In the genomic region with DNA sequence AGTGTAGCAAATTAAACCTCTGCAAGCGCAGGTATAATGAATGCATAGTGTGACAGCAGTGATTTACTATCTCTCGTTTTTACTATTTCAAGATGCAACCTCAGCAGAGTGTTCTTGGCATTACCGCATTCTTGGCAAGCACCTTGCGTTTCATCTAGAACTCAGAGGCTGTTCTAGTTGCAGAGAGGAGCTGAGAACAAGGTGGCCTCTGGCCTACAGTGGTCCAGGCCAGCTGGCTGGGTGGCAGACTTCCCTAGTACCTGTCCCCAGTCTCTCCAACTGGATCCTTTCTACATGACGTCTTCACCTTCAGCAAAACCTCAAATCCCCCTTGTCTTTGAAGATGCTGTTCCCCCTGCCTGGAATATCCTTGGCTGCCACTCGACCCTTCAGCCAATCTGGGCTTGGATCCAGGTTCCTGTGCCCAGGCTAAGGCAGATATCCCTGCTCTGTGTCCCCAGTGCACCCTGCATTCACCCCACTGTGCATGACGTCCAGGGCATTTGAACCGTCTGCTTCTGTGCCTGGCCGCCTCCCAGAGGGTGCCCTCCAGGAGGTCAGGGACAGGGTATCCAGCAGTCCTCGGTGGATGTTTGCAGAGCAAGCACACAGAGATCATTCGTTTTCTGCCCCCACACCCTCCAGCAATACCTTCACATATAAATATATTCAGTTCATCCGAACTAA, we compare ENCODE assay signal across 1 cellular context.
TF ChIP-seq lines count a peak whose summit lies in the region.

No MANE protein-coding gene starts in this region.

TF ChIP-seq in neural cell, 6 proteins besides CTCF, POLR2A, EP300 and RAD21 (continued from another document):
- TF ChIP-seq, protein P1, sequence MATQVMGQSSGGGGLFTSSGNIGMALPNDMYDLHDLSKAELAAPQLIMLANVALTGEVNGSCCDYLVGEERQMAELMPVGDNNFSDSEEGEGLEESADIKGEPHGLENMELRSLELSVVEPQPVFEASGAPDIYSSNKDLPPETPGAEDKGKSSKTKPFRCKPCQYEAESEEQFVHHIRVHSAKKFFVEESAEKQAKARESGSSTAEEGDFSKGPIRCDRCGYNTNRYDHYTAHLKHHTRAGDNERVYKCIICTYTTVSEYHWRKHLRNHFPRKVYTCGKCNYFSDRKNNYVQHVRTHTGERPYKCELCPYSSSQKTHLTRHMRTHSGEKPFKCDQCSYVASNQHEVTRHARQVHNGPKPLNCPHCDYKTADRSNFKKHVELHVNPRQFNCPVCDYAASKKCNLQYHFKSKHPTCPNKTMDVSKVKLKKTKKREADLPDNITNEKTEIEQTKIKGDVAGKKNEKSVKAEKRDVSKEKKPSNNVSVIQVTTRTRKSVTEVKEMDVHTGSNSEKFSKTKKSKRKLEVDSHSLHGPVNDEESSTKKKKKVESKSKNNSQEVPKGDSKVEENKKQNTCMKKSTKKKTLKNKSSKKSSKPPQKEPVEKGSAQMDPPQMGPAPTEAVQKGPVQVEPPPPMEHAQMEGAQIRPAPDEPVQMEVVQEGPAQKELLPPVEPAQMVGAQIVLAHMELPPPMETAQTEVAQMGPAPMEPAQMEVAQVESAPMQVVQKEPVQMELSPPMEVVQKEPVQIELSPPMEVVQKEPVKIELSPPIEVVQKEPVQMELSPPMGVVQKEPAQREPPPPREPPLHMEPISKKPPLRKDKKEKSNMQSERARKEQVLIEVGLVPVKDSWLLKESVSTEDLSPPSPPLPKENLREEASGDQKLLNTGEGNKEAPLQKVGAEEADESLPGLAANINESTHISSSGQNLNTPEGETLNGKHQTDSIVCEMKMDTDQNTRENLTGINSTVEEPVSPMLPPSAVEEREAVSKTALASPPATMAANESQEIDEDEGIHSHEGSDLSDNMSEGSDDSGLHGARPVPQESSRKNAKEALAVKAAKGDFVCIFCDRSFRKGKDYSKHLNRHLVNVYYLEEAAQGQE (IDR thresholded peaks at IDR 0.05; ENCODE audit: borderline replicate concordance) = no peak
- TF ChIP-seq MXI1 (conservative IDR thresholded peaks at IDR 0.05; ENCODE audit: poor library complexity, severe bottlenecking) = no peak
- no peak for TF ChIP-seq POLR2AphosphoS5 (IDR thresholded peaks at IDR 0.05)
- TF ChIP-seq SMC3 (conservative IDR thresholded peaks at IDR 0.05; ENCODE audit: poor library complexity) = no peak
TF ChIP-seq in neural cell: peak in this region for 0.
